In the genomic region with DNA sequence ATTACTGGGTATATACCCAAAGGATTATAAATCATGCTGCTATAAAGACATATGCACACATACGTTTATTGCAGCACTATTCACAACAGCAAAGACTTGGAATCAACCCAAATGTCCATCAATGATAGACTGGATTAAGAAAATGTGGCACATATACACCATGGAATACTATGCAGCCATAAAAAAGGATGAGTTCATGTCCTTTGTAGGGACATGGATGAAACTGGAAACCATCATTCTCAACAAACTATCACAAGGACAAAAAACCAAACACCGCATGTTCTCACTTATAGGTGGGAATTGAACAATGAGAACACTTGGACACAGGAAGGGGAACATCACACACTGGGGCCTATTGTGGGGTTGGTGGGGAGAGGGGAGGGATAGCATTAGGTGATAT, we compare ENCODE assay signal across 3 cellular contexts. TPM values are rescaled to one million over a fixed set of nuclear protein-coding genes. Genes with fewer than 3 reads are reported as not detected.
"Had no signal": no experiment of that assay in that cellular context is flagged by ENCODE, and none has a peak within 500 bp of the region (broad histone marks: within the 10 kb centered on the region; RNA-seq: fewer than 3 reads in every experiment).

No MANE protein-coding gene starts in this region.

RNA-seq across cellular contexts. Expression of a gene that starts 38.4 kb away (rescaled TPM):
- total RNA-seq: HT1080, IMR-90 had no signal
- polyA plus RNA-seq: IgD-negative memory B cell, IMR-90 had no signal
